Comparison of ENCODE assay signal across 1 cellular context in genomic region chr1:154575951-154576566, GRCh38.
TF ChIP-seq lines count a peak whose summit lies in the region.

No MANE protein-coding gene starts in this region.

TF ChIP-seq in HepG2, 621 proteins besides CTCF, POLR2A, EP300 and RAD21:
- TF ChIP-seq PAF1 (CRISPR knock-in tag; IDR thresholded peaks at IDR 0.05): peak; percentile 66
- peak; percentile 53 for TF ChIP-seq AGO2 (optimal IDR thresholded peaks at IDR 0.05; ENCODE audit: low read depth, low read length)
- TF ChIP-seq POLR2AphosphoS5 (IDR thresholded peaks at IDR 0.05; ENCODE audit: low read depth, low read length): 0 out of 2 replicates have a peak, but pooled peaks have one; percentile 5
- TF ChIP-seq TAF15 (IDR thresholded peaks at IDR 0.05; ENCODE audit: low read depth, low read length, poor library complexity, severe bottlenecking): no peak
